Comparison of ENCODE assay signal across 10 cellular contexts in the genomic region with DNA sequence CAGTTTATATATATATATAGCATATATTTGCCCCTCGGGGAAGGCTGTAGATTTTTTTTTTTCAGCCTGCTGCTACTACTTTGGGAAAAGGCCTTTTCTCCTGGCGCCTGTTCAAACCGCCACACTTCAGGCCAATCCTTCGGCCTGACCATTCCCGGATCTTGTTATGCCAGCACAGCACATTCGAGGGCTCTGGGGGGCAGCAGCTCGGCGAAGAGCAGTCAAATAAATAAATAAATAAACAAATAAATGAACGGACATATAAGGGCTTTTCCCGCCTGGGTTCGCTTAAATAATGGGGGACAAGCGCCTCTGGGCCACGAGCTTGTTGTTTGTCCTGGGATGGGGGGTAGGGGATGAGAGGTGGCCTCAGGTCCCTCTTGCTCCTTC. TPM values are rescaled to one million over a fixed set of nuclear protein-coding genes. Genes with fewer than 3 reads are reported as not detected.
DNase-seq lines count a peak whose midpoint lies in the region; ATAC-seq, FAIRE-seq and TF ChIP-seq lines count a peak whose summit lies in the region.
"Had no signal": no experiment of that assay in that cellular context is flagged by ENCODE, and none has a peak within 500 bp of the region (broad histone marks: within the 10 kb centered on the region; RNA-seq: fewer than 3 reads in every experiment).

No MANE protein-coding gene starts in this region.

- H3K4me2 ChIP-seq in GM12878 (ENCODE audit: control insufficient read depth, insufficient read depth), result peak overlapping the region; percentile 73

- no peaks in the 10 kb centered on the region for H4K20me1 ChIP-seq in GM12878 (ENCODE audit: control insufficient read depth, insufficient read depth)

- intact Hi-C loops in GM12878 (cut with micrococcal nuclease; ENCODE audit: unreplicated experiment), result loop anchor here (1.0 to 5.0 kb wide), 6 partner anchors 242 to 1007 kb away; no protein-coding TSS in a partner anchor

- TF ChIP-seq CTCF in AG04449 (IDR thresholded peaks at IDR 0.05; ENCODE audit: insufficient read depth, low read length, missing control alignments) (no peak), HEK293 (tag by site-specific recombination; IDR thresholded peaks at IDR 0.05) (no peak), GM12878 (IDR thresholded peaks at IDR 0.05 in 2 of 3, conservative IDR thresholded peaks at IDR 0.05 in 1 of 3; ENCODE audit: control insufficient read depth in 2 of 3, extremely low read depth in 1 of 3, insufficient read depth in 1 of 3, low read depth in 3 of 3, low read length in 3 of 3) (no peak)

- no peak for DNase-seq in AG04449 (ENCODE audit: low read depth, low spot score)
- no peak for DNase-seq in GM12878 (ENCODE audit: low read depth, low spot score)
- DNase-seq in midbrain (lab: John Stamatoyannopoulos, UW), result no peak
- no peak for DNase-seq in germinal center (ENCODE audit: low spot score)
- DNase-seq in NCI-H226, result no peak
- no peak for DNase-seq in retina

- H3K4me1 ChIP-seq in HEK293 (ENCODE audit: control insufficient read depth, insufficient read depth, low read length) (peaks cover 11% of the 10 kb centered on the region), GM12878 (ENCODE audit: control insufficient read depth, insufficient read depth, low read length) (no peaks in the 10 kb centered on the region), muscle layer of colon (ENCODE audit: insufficient read depth, low read length) (peaks cover 20% of the 10 kb centered on the region)

- H3K27ac ChIP-seq in HEK293 (ENCODE audit: extremely low read depth, low read depth, low read length) (peak overlapping the region; percentile 60; the same call in 1 of the 2 replicates), GM12878 (ENCODE audit: control insufficient read depth, insufficient read depth) (no peak overlapping the region), muscle layer of colon (ENCODE audit: low read depth, low read length) (peak overlapping the region; percentile 71)

- no peak for TF ChIP-seq EP300 in GM12878 (IDR thresholded peaks at IDR 0.05; ENCODE audit: borderline replicate concordance in 1 of 2, control insufficient read depth in 1 of 2, low read depth in 2 of 2, low read length in 2 of 2)

- FAIRE-seq in GM12878 (lab: Jason Lieb, UNC), result no peak

- H3K36me3 ChIP-seq in HEK293 (ENCODE audit: control insufficient read depth in 2 of 2, insufficient read depth in 1 of 2, low read length in 2 of 2), result no peaks in the 10 kb centered on the region
- H3K36me3 ChIP-seq in GM12878 (ENCODE audit: control insufficient read depth in 2 of 2, insufficient read depth in 2 of 2, low read length in 1 of 2), result no peaks in the 10 kb centered on the region
- H3K36me3 ChIP-seq in muscle layer of colon (ENCODE audit: insufficient read depth, low read length), result no peaks in the 10 kb centered on the region

- TF ChIP-seq RAD21 in GM12878 (IDR thresholded peaks at IDR 0.05; ENCODE audit: insufficient read depth, low read depth, low read length), result no peak

- H3K9me3 ChIP-seq in HEK293 (ENCODE audit: control insufficient read depth, insufficient read depth, low read depth, low read length) (no peaks in the 10 kb centered on the region), GM12878 (replicated peaks; ENCODE audit: control insufficient read depth, insufficient read depth, low read length) (no peaks in the 10 kb centered on the region; the same call in 2 of the 3 replicates), muscle layer of colon (ENCODE audit: low read length) (no peaks in the 10 kb centered on the region)

- WGBS in GM12878 (ENCODE audit: insufficient coverage, insufficient replicate concordance, low lambda C conversion rate, missing lambda C conversion rate), result 35% methylated on average over 13 of the region's 13 CpGs

- SMC1A ChIA-PET in GM12878 (lab: Charles Lee; ENCODE audit: uncharacterized antibody, unreplicated experiment), result interaction anchor here (0.6 to 5.3 kb wide), 21 partner anchors 9 to 1018 kb away, joined by 3 to 58 read pairs (median 3); no protein-coding TSS in a partner anchor

- H3K27me3 ChIP-seq in GM12878 (replicated peaks in 1 of 2; ENCODE audit: control insufficient read depth in 2 of 2, insufficient read depth in 2 of 2, low read length in 1 of 2) (peaks cover 0 to 11% of the 10 kb centered on the region in 2 experiments), muscle layer of colon (ENCODE audit: control insufficient read depth in 1 of 2, insufficient read depth in 2 of 2, low read length in 2 of 2) (peaks cover 0 to 14% of the 10 kb centered on the region in 2 donors)

- TF ChIP-seq POLR2A in GM12878 (IDR thresholded peaks at IDR 0.05; ENCODE audit: low read depth, low read length), result no peak

- BruUV-seq in GM12878 (replicated peaks; lab: Mats Ljungman, UMichigan), result no TSS peak

- no peak for ATAC-seq in GM12878

- POLR2A ChIA-PET in AG04449 (lab: Yijun Ruan, JAX) (interaction anchor here (0.6 to 2.1 kb wide), 5 partner anchors 8 to 589 kb away, joined by 3 to 16 read pairs (median 4); no protein-coding TSS in a partner anchor), HEK293 (lab: Yijun Ruan, JAX) (interaction anchor here (0.7 to 1.5 kb wide), 5 partner anchors 16 to 498 kb away, joined by 3 to 4 read pairs (median 3); a partner anchor contains a TSS), GM12878 (lab: Charles Lee) (interaction anchor here (0.6 kb wide), 1 partner anchor 512 kb away, joined by 4 read pairs; no protein-coding TSS in a partner anchor)

- peak overlapping the region; percentile 74 for H2AFZ ChIP-seq in GM12878 (ENCODE audit: control insufficient read depth, low read depth, low read length)

- in situ Hi-C loops in GM12878 (cut with MboI), result loop anchor here (5.0 to 25.0 kb wide), 3 partner anchors 317 to 1197 kb away; no protein-coding TSS in a partner anchor

- H3K4me3 ChIP-seq in AG04449 (ENCODE audit: low read depth, low read length) (peak overlapping the region; percentile 71), HEK293 (ENCODE audit: low read depth, low read length) (no peak overlapping the region; the same call in 1 of the 2 replicates), GM12878 (peak overlapping the region; percentile 37; the same call in 1 of the 2 replicates), muscle layer of colon (ENCODE audit: low read depth in 1 of 2, low read length in 2 of 2) (peak overlapping the region; percentile 57 to 58)

- H3K79me2 ChIP-seq in GM12878 (ENCODE audit: control insufficient read depth, insufficient read depth, low read length), result no peaks in the 10 kb centered on the region

- CTCF ChIA-PET in AG04449 (lab: Yijun Ruan, JAX), result interaction anchor here (0.7 to 30.2 kb wide), 52 partner anchors 11 to 1125 kb away, joined by 3 to 1421 read pairs (median 5); a partner anchor contains a TSS
- CTCF ChIA-PET in HEK293 (lab: Yijun Ruan, JAX), result interaction anchor here (0.5 to 7.5 kb wide), 59 partner anchors 9 to 1149 kb away, joined by 3 to 104 read pairs (median 4); a partner anchor contains a TSS
- CTCF ChIA-PET in GM12878 (lab: Yijun Ruan, JAX), result interaction anchor here (0.6 to 8.6 kb wide), 40 partner anchors 9 to 1415 kb away, joined by 3 to 157 read pairs (median 5); no protein-coding TSS in a partner anchor

- RAD21 ChIA-PET in GM12878 (lab: Charles Lee; ENCODE audit: unreplicated experiment), result interaction anchor here (0.6 to 5.9 kb wide), 25 partner anchors 11 to 1008 kb away, joined by 3 to 103 read pairs (median 5); no protein-coding TSS in a partner anchor

- no peak overlapping the region for H3K9ac ChIP-seq in GM12878 (ENCODE audit: control insufficient read depth, insufficient read depth, low read length)
- no peak overlapping the region for H3K9ac ChIP-seq in muscle layer of colon (ENCODE audit: low read length)

RNA-seq across cellular contexts. Expression of a gene that starts 10.6 kb away (rescaled TPM):
- total RNA-seq in GM12878 (2013; cell fraction: nucleolus; rRNA removed), result not detected in 2 replicates
- total RNA-seq in GM12878 (2014; rRNA removed) (not detected in 2 replicates), GM12878 (2014; rRNA removed; fragmentation: Illumina TruSeq; extraction: Trizol) (not detected in 2 replicates), GM12878 (2021) (not detected in 2 replicates)
- polyA plus RNA-seq in GM12878 (2011; ENCODE audit: low read depth), result not detected
- polyA plus RNA-seq in GM12878 (2011; rRNA removed) (not detected in 2 replicates), GM12878 (2014; fragmentation: Illumina TruSeq; extraction: Trizol) (not detected in 2 replicates), GM12878 (2014; fragmentation: Nextera tagmentation; extraction: Ambion mirVana) (not detected), GM12878 (2014; rRNA removed) (not detected in 2 replicates), GM12878 (2016; fragmentation: Nextera tagmentation; extraction: Ambion mirVana) (not detected)
- polyA plus RNA-seq in GM12878 (2011; cell fraction: cytosol; rRNA removed), result not detected in 2 replicates
- not detected in 2 replicates for polyA plus RNA-seq in GM12878 (2011; cell fraction: nucleus; rRNA removed)
- polyA plus RNA-seq in GM12878 (2012), result not detected in 2 replicates
- not detected in 2 replicates for polyA minus RNA-seq in GM12878 (2011; rRNA and poly(A)+ RNA removed)
- polyA minus RNA-seq in GM12878 (2011; cell fraction: cytosol; rRNA and poly(A)+ RNA removed), result not detected in 2 replicates
- polyA minus RNA-seq in GM12878 (2011; cell fraction: nucleus; rRNA and poly(A)+ RNA removed), result not detected in 2 replicates
- total RNA-seq: T-helper 1 cell treated with Interleukin-12 subunit alpha and Interleukin-12 subunit beta and Interleukin-4 antibody, amounts not matched to agents 30 ng/mL and 1 ng/mL, for 36 hours had no signal
- polyA plus RNA-seq: immature natural killer cell had no signal

RNA-seq across cellular contexts. Expression of a gene that starts 11.2 kb away (rescaled TPM):
- total RNA-seq in GM12878 (2013; cell fraction: nucleolus; rRNA removed), result not detected in 2 replicates
- total RNA-seq in GM12878 (2014; rRNA removed) (not detected in 2 replicates), GM12878 (2014; rRNA removed; fragmentation: Illumina TruSeq; extraction: Trizol) (not detected in 2 replicates), GM12878 (2021) (not detected in 2 replicates)
- not detected for polyA plus RNA-seq in GM12878 (2011; ENCODE audit: low read depth)
- polyA plus RNA-seq in GM12878 (2011; rRNA removed) (0.07 and 0.13 TPM in 2 replicates), GM12878 (2014; fragmentation: Illumina TruSeq; extraction: Trizol) (not detected in 2 replicates), GM12878 (2014; fragmentation: Nextera tagmentation; extraction: Ambion mirVana) (not detected), GM12878 (2014; rRNA removed) (not detected in 2 replicates), GM12878 (2016; fragmentation: Nextera tagmentation; extraction: Ambion mirVana) (not detected)
- 0.04 and 0.23 TPM in 2 replicates for polyA plus RNA-seq in GM12878 (2011; cell fraction: cytosol; rRNA removed)
- 0.16 and 0.25 TPM in 2 replicates for polyA plus RNA-seq in GM12878 (2011; cell fraction: nucleus; rRNA removed)
- polyA plus RNA-seq in GM12878 (2012), result not detected in 2 replicates
- polyA minus RNA-seq in GM12878 (2011; rRNA and poly(A)+ RNA removed), result 0.26 TPM in 1 of 2 replicates, not detected in the other
- polyA minus RNA-seq in GM12878 (2011; cell fraction: cytosol; rRNA and poly(A)+ RNA removed), result not detected in 2 replicates
- not detected in 2 replicates for polyA minus RNA-seq in GM12878 (2011; cell fraction: nucleus; rRNA and poly(A)+ RNA removed)
- total RNA-seq: T-helper 1 cell treated with Interleukin-12 subunit alpha and Interleukin-12 subunit beta and Interleukin-4 antibody, amounts not matched to agents 30 ng/mL and 1 ng/mL, for 36 hours had no signal
- polyA plus RNA-seq: immature natural killer cell had no signal

RNA-seq across cellular contexts. Expression of a gene that starts 17.0 kb away (rescaled TPM):
- not detected in 2 replicates for total RNA-seq in GM12878 (2013; cell fraction: nucleolus; rRNA removed)
- total RNA-seq in GM12878 (2014; rRNA removed) (not detected in 2 replicates), GM12878 (2014; rRNA removed; fragmentation: Illumina TruSeq; extraction: Trizol) (not detected in 2 replicates), GM12878 (2021) (not detected in 2 replicates)
- not detected for polyA plus RNA-seq in GM12878 (2011; ENCODE audit: low read depth)
- polyA plus RNA-seq in GM12878 (2011; rRNA removed) (not detected in 2 replicates), GM12878 (2014; fragmentation: Illumina TruSeq; extraction: Trizol) (not detected in 2 replicates), GM12878 (2014; fragmentation: Nextera tagmentation; extraction: Ambion mirVana) (not detected), GM12878 (2014; rRNA removed) (not detected in 2 replicates), GM12878 (2016; fragmentation: Nextera tagmentation; extraction: Ambion mirVana) (not detected)
- polyA plus RNA-seq in GM12878 (2011; cell fraction: cytosol; rRNA removed), result not detected in 2 replicates
- not detected in 2 replicates for polyA plus RNA-seq in GM12878 (2011; cell fraction: nucleus; rRNA removed)
- polyA plus RNA-seq in GM12878 (2012), result not detected in 2 replicates
- polyA minus RNA-seq in GM12878 (2011; rRNA and poly(A)+ RNA removed), result not detected in 2 replicates
- not detected in 2 replicates for polyA minus RNA-seq in GM12878 (2011; cell fraction: cytosol; rRNA and poly(A)+ RNA removed)
- not detected in 2 replicates for polyA minus RNA-seq in GM12878 (2011; cell fraction: nucleus; rRNA and poly(A)+ RNA removed)
- total RNA-seq: T-helper 1 cell treated with Interleukin-12 subunit alpha and Interleukin-12 subunit beta and Interleukin-4 antibody, amounts not matched to agents 30 ng/mL and 1 ng/mL, for 36 hours had no signal
- polyA plus RNA-seq: immature natural killer cell had no signal

RNA-seq across cellular contexts. Expression of a gene that starts 17.6 kb away (rescaled TPM):
- total RNA-seq in GM12878 (2013; cell fraction: nucleolus; rRNA removed), result not detected in 2 replicates
- total RNA-seq in GM12878 (2014; rRNA removed), result not detected in 2 replicates
- total RNA-seq in GM12878 (2014; rRNA removed; fragmentation: Illumina TruSeq; extraction: Trizol), result not detected in 2 replicates
- not detected in 2 replicates for total RNA-seq in GM12878 (2021)
- polyA plus RNA-seq in GM12878 (2011; ENCODE audit: low read depth), result not detected
- polyA plus RNA-seq in GM12878 (2011; rRNA removed), result not detected in 2 replicates
- polyA plus RNA-seq in GM12878 (2011; cell fraction: cytosol; rRNA removed), result not detected in 2 replicates
- polyA plus RNA-seq in GM12878 (2011; cell fraction: nucleus; rRNA removed), result not detected in 2 replicates
- polyA plus RNA-seq in GM12878 (2012), result not detected in 2 replicates
- not detected in 2 replicates for polyA plus RNA-seq in GM12878 (2014; fragmentation: Illumina TruSeq; extraction: Trizol)
- not detected for polyA plus RNA-seq in GM12878 (2014; fragmentation: Nextera tagmentation; extraction: Ambion mirVana)
- polyA plus RNA-seq in GM12878 (2014; rRNA removed), result not detected in 2 replicates
- polyA plus RNA-seq in GM12878 (2016; fragmentation: Nextera tagmentation; extraction: Ambion mirVana), result not detected
- polyA minus RNA-seq in GM12878 (2011; rRNA and poly(A)+ RNA removed), result not detected in 2 replicates
- polyA minus RNA-seq in GM12878 (2011; cell fraction: cytosol; rRNA and poly(A)+ RNA removed), result not detected in 2 replicates
- not detected in 2 replicates for polyA minus RNA-seq in GM12878 (2011; cell fraction: nucleus; rRNA and poly(A)+ RNA removed)
- total RNA-seq: T-helper 1 cell treated with Interleukin-12 subunit alpha and Interleukin-12 subunit beta and Interleukin-4 antibody, amounts not matched to agents 30 ng/mL and 1 ng/mL, for 36 hours had no signal
- polyA plus RNA-seq: immature natural killer cell had no signal

RNA-seq across cellular contexts. Expression of a gene that starts 23.5 kb away (rescaled TPM):
- not detected in 2 replicates for total RNA-seq in GM12878 (2013; cell fraction: nucleolus; rRNA removed)
- total RNA-seq in GM12878 (2014; rRNA removed) (not detected in 2 replicates), GM12878 (2014; rRNA removed; fragmentation: Illumina TruSeq; extraction: Trizol) (not detected in 2 replicates), GM12878 (2021) (not detected in 2 replicates)
- polyA plus RNA-seq in GM12878 (2011; ENCODE audit: low read depth), result not detected
- polyA plus RNA-seq in GM12878 (2011; rRNA removed) (not detected in 2 replicates), GM12878 (2014; fragmentation: Illumina TruSeq; extraction: Trizol) (not detected in 2 replicates), GM12878 (2014; fragmentation: Nextera tagmentation; extraction: Ambion mirVana) (not detected), GM12878 (2014; rRNA removed) (not detected in 2 replicates), GM12878 (2016; fragmentation: Nextera tagmentation; extraction: Ambion mirVana) (not detected)
- not detected in 2 replicates for polyA plus RNA-seq in GM12878 (2011; cell fraction: cytosol; rRNA removed)
- not detected in 2 replicates for polyA plus RNA-seq in GM12878 (2011; cell fraction: nucleus; rRNA removed)
- polyA plus RNA-seq in GM12878 (2012), result not detected in 2 replicates
- not detected in 2 replicates for polyA minus RNA-seq in GM12878 (2011; rRNA and poly(A)+ RNA removed)
- polyA minus RNA-seq in GM12878 (2011; cell fraction: cytosol; rRNA and poly(A)+ RNA removed), result not detected in 2 replicates
- polyA minus RNA-seq in GM12878 (2011; cell fraction: nucleus; rRNA and poly(A)+ RNA removed), result not detected in 2 replicates
- total RNA-seq: T-helper 1 cell treated with Interleukin-12 subunit alpha and Interleukin-12 subunit beta and Interleukin-4 antibody, amounts not matched to agents 30 ng/mL and 1 ng/mL, for 36 hours had no signal
- polyA plus RNA-seq: immature natural killer cell had no signal
